ENCODE assay signal across 7 cellular contexts in the genomic region with DNA sequence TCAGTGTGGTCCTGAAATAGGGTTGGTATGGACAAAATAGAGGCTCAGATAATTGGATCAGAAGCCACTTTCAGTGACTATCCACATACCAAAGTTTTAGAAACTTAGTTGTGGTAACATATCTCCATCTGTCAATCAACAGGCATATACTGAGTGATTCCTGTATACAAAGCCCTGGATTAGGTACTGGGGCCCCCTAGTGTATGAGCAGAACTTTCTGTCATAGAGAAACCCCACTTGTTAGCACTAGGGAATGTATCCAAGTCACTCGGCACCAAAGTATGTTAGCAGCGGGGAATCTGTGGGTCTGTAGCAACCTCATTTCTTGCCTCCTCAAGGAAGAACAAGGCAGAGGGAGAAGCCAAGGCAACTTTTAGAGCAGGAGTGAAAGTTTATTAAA. TPM values are rescaled to one million over a fixed set of nuclear protein-coding genes. Genes with fewer than 3 reads are reported as not detected.
A peak's percentile ranks its signal among the peaks of the same experiment; 100 is the strongest.
DNase-seq lines count a peak whose midpoint lies in the region; ATAC-seq and TF ChIP-seq lines count a peak whose summit lies in the region.

No MANE protein-coding gene starts in this region.

- H3K27ac ChIP-seq in OCI-LY1 (ENCODE audit: low read depth, low read length, poor library complexity, severe bottlenecking) (no peak overlapping the region), skeletal muscle tissue (ENCODE audit: low read depth, low read length) (peak overlapping the region; percentile 98), ovary (no peak overlapping the region)

- H3K9me3 ChIP-seq in OCI-LY1 (ENCODE audit: low read length) = no peaks in the 10 kb centered on the region
- no peaks in the 10 kb centered on the region for H3K9me3 ChIP-seq in skeletal muscle tissue (ENCODE audit: control insufficient read depth in 3 of 3, low read length in 3 of 3)
- no peaks in the 10 kb centered on the region for H3K9me3 ChIP-seq in ovary

- H3K27me3 ChIP-seq in OCI-LY1 (ENCODE audit: insufficient read depth, low read length) (no peaks in the 10 kb centered on the region), skeletal muscle tissue (ENCODE audit: control insufficient read depth in 3 of 3, insufficient read depth in 3 of 3, low read length in 3 of 3) (no peaks in the 10 kb centered on the region), ovary (no peaks in the 10 kb centered on the region)

- WGBS in ovary, 3 donors = 60 to 89% (median 77%) methylated on average over 2 of the region's 2 CpGs

- no peaks in the 10 kb centered on the region for H4K20me1 ChIP-seq in OCI-LY1 (ENCODE audit: insufficient read depth, low read length)

- no peaks in the 10 kb centered on the region for H3K9me2 ChIP-seq in OCI-LY1 (ENCODE audit: low read depth, low read length)

- H3K79me2 ChIP-seq in OCI-LY1 (ENCODE audit: insufficient read depth, low read length) = no peaks in the 10 kb centered on the region

- peak; percentile 50 for ATAC-seq in GM18502 (IDR thresholded peaks at IDR 0.05; ENCODE audit: poor library complexity, unreplicated experiment)

- H2AFZ ChIP-seq in OCI-LY1 (ENCODE audit: low read length) = no peak overlapping the region

- no peak overlapping the region for H3K4me2 ChIP-seq in OCI-LY1 (ENCODE audit: low read length)

- DNase-seq in fibroblast of gingiva (ENCODE audit: low read depth) (peak; percentile 64), C1 segment of cervical spinal cord (lab: John Stamatoyannopoulos, UW) (no peak), ovary (no peak)
- DNase-seq in activated effector memory CD4-positive, alpha-beta T cell treated with anti-CD3 and anti-CD28 coated beads, Interleukin-2, amount 50 U/mL, for 16 hours = no peak

- intact Hi-C loops in ovary (cut with DNase I) = loop anchor here in 2 of 4 donors (5.0 to 10.0 kb wide), 3 partner anchors 33 to 166 kb away; no protein-coding TSS in a partner anchor

- no peaks in the 10 kb centered on the region for H3K4me1 ChIP-seq in OCI-LY1 (ENCODE audit: insufficient read depth, low read length, severe bottlenecking)
- H3K4me1 ChIP-seq in skeletal muscle tissue (ENCODE audit: control insufficient read depth in 3 of 3, insufficient read depth in 3 of 3, low read length in 3 of 3) = peaks cover 29 to 33% (median 31%) of the 10 kb centered on the region in 3 donors
- peaks cover 3% of the 10 kb centered on the region for H3K4me1 ChIP-seq in ovary (ENCODE audit: insufficient read depth)

- no peak for TF ChIP-seq EP300 in ovary (IDR thresholded peaks at IDR 0.05)

- TF ChIP-seq POLR2A in ovary (IDR thresholded peaks at IDR 0.05) = no peak

- no peaks in the 10 kb centered on the region for H3K36me3 ChIP-seq in OCI-LY1 (ENCODE audit: insufficient read depth, low read length)
- H3K36me3 ChIP-seq in skeletal muscle tissue (ENCODE audit: control insufficient read depth in 3 of 3, insufficient read depth in 3 of 3, low read length in 3 of 3) = peaks cover 11 to 27% (median 16%) of the 10 kb centered on the region in 3 donors
- H3K36me3 ChIP-seq in ovary = no peaks in the 10 kb centered on the region

- H3F3A ChIP-seq in OCI-LY1 (ENCODE audit: insufficient read depth, low read length) = no peaks in the 10 kb centered on the region

- TF ChIP-seq CTCF in OCI-LY1 (IDR thresholded peaks at IDR 0.05; ENCODE audit: low read length) (peak; percentile 46), ovary (IDR thresholded peaks at IDR 0.05) (no peak)

- H3K9ac ChIP-seq in OCI-LY1 (ENCODE audit: low read length) (no peak overlapping the region), skeletal muscle tissue (ENCODE audit: low read depth in 1 of 3, low read length in 3 of 3) (peak overlapping the region; percentile 91 to 93 (median 92))

- H3K4me3 ChIP-seq in OCI-LY1 (ENCODE audit: low read depth, low read length, poor library complexity, severe bottlenecking) = no peak overlapping the region
- H3K4me3 ChIP-seq in skeletal muscle tissue (ENCODE audit: low read length in 3 of 3) = peak overlapping the region; percentile 67 to 79 (median 74)
- H3K4me3 ChIP-seq in ovary = no peak overlapping the region

RNA-seq across cellular contexts. Expression of a gene that starts 50.7 kb away (rescaled TPM):
- total RNA-seq in skeletal muscle tissue (6.3 TPM), ovary (10 to 100 TPM; 19.6 to 42.3 (median 29.3) TPM)
- polyA plus RNA-seq in ovary = 10 to 100 TPM; 11.6 to 30.8 TPM

RNA-seq across cellular contexts. Expression of a gene that starts 53.1 kb away (rescaled TPM):
- total RNA-seq in skeletal muscle tissue = 888 TPM
- 100 to 1,000 TPM in 3 of 7 donors, 10 to 100 TPM in 4; 62.0 to 313 (median 98.5) TPM for total RNA-seq in ovary
- polyA plus RNA-seq in ovary = 100 to 1,000 TPM in 1 of 2 donors, 10 to 100 TPM in 1; 97.0 to 508 TPM

Comparison
In these comparisons a context has a peak if more than half of its experiments do, and no peak if none do; other contexts are left out.
1. H3K4me3 ChIP-seq: peak in skeletal muscle tissue (3 of 3); none in OCI-LY1 (single experiment) and ovary (single experiment).